ENCODE assay signal across 11 cellular contexts in the genomic region with DNA sequence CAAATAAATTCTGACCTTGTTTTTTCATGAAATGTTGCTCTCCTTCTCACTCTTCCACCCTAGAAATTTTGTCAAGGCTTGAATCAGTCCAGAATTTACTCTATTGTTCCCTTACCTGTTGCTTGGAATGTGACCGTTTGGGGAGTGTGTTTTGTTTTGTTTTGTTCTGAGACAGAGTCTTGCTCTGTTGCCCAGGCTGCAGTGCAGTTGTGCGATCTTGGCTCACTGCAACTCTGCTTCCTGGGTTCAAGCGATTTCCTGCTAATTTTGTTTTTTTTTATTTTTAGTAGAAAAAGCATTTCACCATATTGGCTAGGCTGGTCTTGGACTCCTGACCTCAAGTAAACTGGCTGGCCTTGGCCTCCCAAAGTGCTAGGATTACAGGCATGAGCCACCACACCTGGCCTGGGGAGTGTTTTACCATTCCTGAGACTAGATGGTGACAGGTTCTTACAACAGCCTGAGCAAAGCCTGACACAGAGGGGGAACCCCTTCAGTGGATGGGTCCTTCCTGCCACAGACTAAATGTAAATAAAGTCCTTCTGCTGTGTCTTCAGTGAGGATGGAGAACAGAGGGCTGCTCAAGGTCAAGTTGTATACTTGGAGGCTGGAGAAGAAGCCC. TPM values are rescaled to one million over a fixed set of nuclear protein-coding genes. Genes with fewer than 3 reads are reported as not detected.
DNase-seq lines count a peak whose midpoint lies in the region; ATAC-seq and TF ChIP-seq lines count a peak whose summit lies in the region.
"Had no signal": no experiment of that assay in that cellular context is flagged by ENCODE, and none has a peak within 500 bp of the region (broad histone marks: within the 10 kb centered on the region; RNA-seq: fewer than 3 reads in every experiment).

No MANE protein-coding gene starts in this region.

- no CpG with 5 or more reads among the region's 3 CpGs for WGBS in IMR-90 (ENCODE audit: extremely low coverage in 2 of 2, insufficient read length in 1 of 2), 2 experiments

- ATAC-seq in IMR-90 (ENCODE audit: low read depth) (no peak), HG03354 (IDR thresholded peaks at IDR 0.05; ENCODE audit: poor library complexity, severe bottlenecking, unreplicated experiment) (no peak), HG03565 (IDR thresholded peaks at IDR 0.05; ENCODE audit: unreplicated experiment) (no peak)

- no peak for TF ChIP-seq POLR2A in IMR-90 (IDR thresholded peaks at IDR 0.05; ENCODE audit: low read depth, low read length)

- POLR2A ChIA-PET in IMR-90 (lab: Charles Lee; ENCODE audit: unreplicated experiment), result interaction anchor here (0.6 kb wide), 1 partner anchor 70 kb away, joined by 3 read pairs; no protein-coding TSS in a partner anchor

- H3K4me2 ChIP-seq in IMR-90 (ENCODE audit: low read depth, low read length) (no peak overlapping the region), MM.1S (ENCODE audit: low read depth, low read length) (no peak overlapping the region)

- H3K36me3 Mint-ChIP-seq in chondrocyte (ENCODE audit: low read depth), result no peaks in the 10 kb centered on the region

- H3K9me3 ChIP-seq in IMR-90 (ENCODE audit: control insufficient read depth, insufficient read depth, low read length) (no peaks in the 10 kb centered on the region), MM.1S (replicated peaks; ENCODE audit: insufficient read depth, low read length) (no peaks in the 10 kb centered on the region)
- H3K9me3 ChIP-seq: adrenal gland, Caco-2 had no signal

- H3F3A ChIP-seq in MM.1S (ENCODE audit: insufficient read depth, low read length), result no peaks in the 10 kb centered on the region

- H2BK20ac ChIP-seq in IMR-90 (ENCODE audit: low read depth, low read length), result peak overlapping the region; percentile 78

- DNase-seq in IMR-90, result no peak
- DNase-seq in activated CD4-positive, alpha-beta T cell treated with anti-CD3 and anti-CD28 coated beads, Interleukin-2, amount 50 U/mL, for 48 hours, result peak; percentile 23 to 31
- DNase-seq in chondrocyte (ENCODE audit: low spot score), result no peak
- peak; percentile 23 for DNase-seq in stimulated activated CD4-positive, alpha-beta T cell treated with anti-CD3 and anti-CD28 coated beads, Interleukin-4, amount 100 ng/mL, for 1 hour
- no peak for DNase-seq in MM.1S
- DNase-seq: adrenal gland, Caco-2, NCI-H1930, retina had no signal

- H2AK5ac ChIP-seq in IMR-90 (ENCODE audit: low read depth, low read length), result peak overlapping the region; percentile 96

- TF ChIP-seq CTCF in IMR-90 (conservative IDR thresholded peaks at IDR 0.05; ENCODE audit: low read depth, low read length) (no peak), chondrocyte (IDR thresholded peaks at IDR 0.05) (no peak), MM.1S (IDR thresholded peaks at IDR 0.05; ENCODE audit: low read length) (no peak)

- peak overlapping the region; percentile 92; the same call in 2 of the 3 replicates for H2BK15ac ChIP-seq in IMR-90 (ENCODE audit: low read depth, low read length)

- H3K4me1 ChIP-seq in IMR-90 (ENCODE audit: control insufficient read depth, insufficient read depth, low read length), result peaks cover 21% of the 10 kb centered on the region
- H3K4me1 ChIP-seq in MM.1S (ENCODE audit: low read length), result peaks cover 18% of the 10 kb centered on the region

- H2AFZ ChIP-seq in IMR-90 (replicated peaks; ENCODE audit: low read length, poor library complexity), result no peak overlapping the region
- no peak overlapping the region for H2AFZ ChIP-seq in MM.1S (ENCODE audit: low read length)

- H3K9me3 Mint-ChIP-seq in chondrocyte (ENCODE audit: low read depth), result peaks cover 3% of the 10 kb centered on the region

- H4K8ac ChIP-seq in IMR-90 (ENCODE audit: low read depth in 2 of 2, low read length in 2 of 2), result peak overlapping the region; percentile 27 to 81

- in situ Hi-C loops in IMR-90 (cut with MboI; ENCODE audit: low sequenced_read_pairs), result no loop called here

- dilution Hi-C loops in IMR-90 (cut with HindIII; ENCODE audit: low sequenced_read_pairs, unreplicated experiment), result no loop called here

- no peak for TF ChIP-seq RAD21 in IMR-90 (IDR thresholded peaks at IDR 0.05; ENCODE audit: low read length)

- H3K36me3 ChIP-seq in IMR-90 (ENCODE audit: control insufficient read depth, insufficient read depth, low read length) (no peaks in the 10 kb centered on the region), MM.1S (replicated peaks; ENCODE audit: insufficient read depth, low read length) (no peaks in the 10 kb centered on the region)
- H3K36me3 ChIP-seq: adrenal gland had no signal

- no TSS peak for BruUV-seq in IMR-90 (replicated peaks; lab: Mats Ljungman, UMichigan)

- no peaks in the 10 kb centered on the region for H3K79me2 ChIP-seq in MM.1S (ENCODE audit: low read length)

- H4K20me1 ChIP-seq in IMR-90 (ENCODE audit: insufficient read depth, low read length), result no peaks in the 10 kb centered on the region
- no peaks in the 10 kb centered on the region for H4K20me1 ChIP-seq in MM.1S (ENCODE audit: insufficient read depth, low read length)

- intact Hi-C loops in IMR-90 (cut with micrococcal nuclease), result no loop called here

- H3K27me3 Mint-ChIP-seq in chondrocyte (ENCODE audit: low read depth), result no peaks in the 10 kb centered on the region

- H3K27me3 ChIP-seq in IMR-90 (ENCODE audit: control insufficient read depth, insufficient read depth, low read length), result no peaks in the 10 kb centered on the region
- H3K27me3 ChIP-seq in MM.1S (replicated peaks; ENCODE audit: insufficient read depth, low read length), result no peaks in the 10 kb centered on the region
- H3K27me3 ChIP-seq: adrenal gland had no signal

- peak overlapping the region; percentile 26; the same call in 1 of the 2 replicates for H3K23ac ChIP-seq in IMR-90 (ENCODE audit: low read depth, low read length)

- H3K4me3 Mint-ChIP-seq in chondrocyte (ENCODE audit: unreplicated experiment), result no peak overlapping the region

- H4K91ac ChIP-seq in IMR-90 (ENCODE audit: insufficient read depth, low read depth, low read length), result peak overlapping the region; percentile 84

- H3K14ac ChIP-seq in IMR-90 (replicated peaks; ENCODE audit: low read depth, low read length), result peak overlapping the region; percentile 78

- no peak overlapping the region for H3K4me3 ChIP-seq in IMR-90 (ENCODE audit: insufficient read depth, low read depth, low read length)
- H3K4me3 ChIP-seq in MM.1S (ENCODE audit: low read length), result no peak overlapping the region
- H3K4me3 ChIP-seq: adrenal gland had no signal

- peak overlapping the region; percentile 93 for H2BK5ac ChIP-seq in IMR-90 (ENCODE audit: low read depth, low read length, poor library complexity, severe bottlenecking)

- peak overlapping the region; percentile 40; the same call in 1 of the 2 replicates for H3K18ac ChIP-seq in IMR-90 (ENCODE audit: low read depth, low read length)

- CTCF ChIA-PET in IMR-90 (lab: Yijun Ruan, JAX), result interaction anchor here (1.0 to 1.8 kb wide), 2 partner anchors 17 to 125 kb away, joined by 4 to 7 read pairs; a partner anchor contains a TSS

- no peak overlapping the region for H3K9ac ChIP-seq in IMR-90 (ENCODE audit: low read depth, low read length)
- no peak overlapping the region for H3K9ac ChIP-seq in MM.1S (ENCODE audit: low read length)

- peaks cover 21% of the 10 kb centered on the region for H3K9me1 ChIP-seq in IMR-90 (ENCODE audit: insufficient read depth, low read length)

- H3K4ac ChIP-seq in IMR-90 (ENCODE audit: low read depth, low read length), result peak overlapping the region; percentile 90

- no peak overlapping the region for H3K56ac ChIP-seq in IMR-90 (ENCODE audit: extremely low read depth, insufficient read depth, low read length)

- 0 out of 2 replicates have a peak overlapping the region, but pooled peaks have one; percentile 39 for H4K5ac ChIP-seq in IMR-90 (ENCODE audit: low read depth, low read length)

- H3K27ac Mint-ChIP-seq in chondrocyte (ENCODE audit: unreplicated experiment), result peak overlapping the region; percentile 79

- H2AK9ac ChIP-seq in IMR-90 (replicated peaks; ENCODE audit: low read depth, low read length, poor library complexity), result peak overlapping the region; percentile 62

- H3K27ac ChIP-seq in IMR-90 (ENCODE audit: insufficient read depth, low read length), result no peak overlapping the region
- no peak overlapping the region for H3K27ac ChIP-seq in MM.1S (ENCODE audit: low read length)
- H3K27ac ChIP-seq: adrenal gland had no signal

- peak overlapping the region; percentile 96 for H2BK120ac ChIP-seq in IMR-90 (ENCODE audit: low read depth, low read length)

- H3K9me2 ChIP-seq in MM.1S (replicated peaks; ENCODE audit: insufficient read depth, low read length), result no peaks in the 10 kb centered on the region

- no peaks in the 10 kb centered on the region for H3K79me1 ChIP-seq in IMR-90 (ENCODE audit: low read depth in 1 of 2, low read length in 2 of 2)

- H3K4me1 Mint-ChIP-seq in chondrocyte (ENCODE audit: low read depth), result peaks cover 62% of the 10 kb centered on the region

TF ChIP-seq in IMR-90, 13 proteins besides CTCF, POLR2A, EP300 and RAD21 (continues in another document):
- TF ChIP-seq CHD1 (IDR thresholded peaks at IDR 0.05; ENCODE audit: low read depth, low read length), result no peak
- TF ChIP-seq, protein P1, sequence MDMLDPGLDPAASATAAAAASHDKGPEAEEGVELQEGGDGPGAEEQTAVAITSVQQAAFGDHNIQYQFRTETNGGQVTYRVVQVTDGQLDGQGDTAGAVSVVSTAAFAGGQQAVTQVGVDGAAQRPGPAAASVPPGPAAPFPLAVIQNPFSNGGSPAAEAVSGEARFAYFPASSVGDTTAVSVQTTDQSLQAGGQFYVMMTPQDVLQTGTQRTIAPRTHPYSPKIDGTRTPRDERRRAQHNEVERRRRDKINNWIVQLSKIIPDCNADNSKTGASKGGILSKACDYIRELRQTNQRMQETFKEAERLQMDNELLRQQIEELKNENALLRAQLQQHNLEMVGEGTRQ (IDR thresholded peaks at IDR 0.05; ENCODE audit: low read depth, low read length), result no peak
- no peak for TF ChIP-seq BHLHE40 (IDR thresholded peaks at IDR 0.05; ENCODE audit: low read depth, low read length)
- TF ChIP-seq SMC3 (IDR thresholded peaks at IDR 0.05; ENCODE audit: low read depth, low read length), result no peak
- TF ChIP-seq RCOR1 (IDR thresholded peaks at IDR 0.05; ENCODE audit: insufficient replicate concordance, low read length), result no peak
- no peak for TF ChIP-seq MAZ (IDR thresholded peaks at IDR 0.05; ENCODE audit: borderline replicate concordance, low read depth, low read length)
- TF ChIP-seq MAFK (IDR thresholded peaks at IDR 0.05; ENCODE audit: low read depth, low read length), result no peak
- TF ChIP-seq FOS (IDR thresholded peaks at IDR 0.05; ENCODE audit: low read depth, low read length), result no peak
- TF ChIP-seq RFX5 (IDR thresholded peaks at IDR 0.05; ENCODE audit: low read depth, low read length), result no peak

RNA-seq across cellular contexts. Expression of gene HAUS1, which starts 52.0 kb away (rescaled TPM):
- 25.3 and 32.2 TPM in 2 replicates for total RNA-seq in IMR-90 (2012; rRNA removed)
- polyA plus RNA-seq in IMR-90 (2012; rRNA removed), result 33.4 and 55.0 TPM in 2 replicates
- 3.9 and 5.2 TPM in 2 replicates for polyA plus RNA-seq in IMR-90 (2012; cell fraction: cytosol; rRNA removed)
- 0.58 and 6.2 TPM in 2 replicates for polyA plus RNA-seq in IMR-90 (2012; cell fraction: nucleus; rRNA removed; ENCODE audit: low replicate concordance)
- 21.5 to 30.8 TPM (median 25.8 TPM) in 3 replicates for total RNA-seq in chondrocyte

RNA-seq across cellular contexts. Expression of gene ATP5F1A, which starts 58.1 kb away (rescaled TPM):
- total RNA-seq in IMR-90 (2012; rRNA removed) (1,085 and 1,283 TPM in 2 replicates), chondrocyte (274 to 325 TPM (median 290 TPM) in 3 replicates)
- 515 and 543 TPM in 2 replicates for polyA plus RNA-seq in IMR-90 (2012; rRNA removed)
- 309 and 561 TPM in 2 replicates for polyA plus RNA-seq in IMR-90 (2012; cell fraction: cytosol; rRNA removed)
- polyA plus RNA-seq in IMR-90 (2012; cell fraction: nucleus; rRNA removed; ENCODE audit: low replicate concordance), result 157 and 333 TPM in 2 replicates

Comparison
In these comparisons a context has a peak if more than half of its experiments do, and no peak if none do; other contexts are left out.
1. DNase-seq: peak in activated CD4-positive, alpha-beta T cell treated with anti-CD3 and anti-CD28 coated beads, Interleukin-2, amount 50 U/mL, for 48 hours (2 of 2) and stimulated activated CD4-positive, alpha-beta T cell treated with anti-CD3 and anti-CD28 coated beads, Interleukin-4, amount 100 ng/mL, for 1 hour (single experiment); none in IMR-90 (single experiment), chondrocyte (single experiment) and MM.1S (single experiment).